ENCODE assay signal across 9 cellular contexts in genomic region chr9:89764217-89764616, GRCh38.
"Had no signal": no experiment of that assay in that cellular context is flagged by ENCODE, and none has a peak within 500 bp of the region (broad histone marks: within the 10 kb centered on the region; RNA-seq: fewer than 3 reads in every experiment).

No MANE protein-coding gene starts in this region.

- FAIRE-seq: HTR-8/SVneo, K562 had no signal

- H3K4me3 Mint-ChIP-seq: HFFc6 had no signal

- H3K9ac ChIP-seq: GM23248 had no signal

- H3K9me3 ChIP-seq: HAP-1 had no signal

- ATAC-seq: HCT116, K562 had no signal

- H2AFZ ChIP-seq: GM23248 had no signal

- H3K27ac Mint-ChIP-seq: HFFc6 had no signal

- H3K4me3 ChIP-seq: GM23248, HAP-1, K562 had no signal

- H3K27ac ChIP-seq: GM23248 had no signal

- DNase-seq: GM23248, GOT3, H7, HFFc6, IMR-90 had no signal

- H3K36me3 ChIP-seq: HAP-1 had no signal
